ENCODE assay signal across 8 cellular contexts in the genomic region with DNA sequence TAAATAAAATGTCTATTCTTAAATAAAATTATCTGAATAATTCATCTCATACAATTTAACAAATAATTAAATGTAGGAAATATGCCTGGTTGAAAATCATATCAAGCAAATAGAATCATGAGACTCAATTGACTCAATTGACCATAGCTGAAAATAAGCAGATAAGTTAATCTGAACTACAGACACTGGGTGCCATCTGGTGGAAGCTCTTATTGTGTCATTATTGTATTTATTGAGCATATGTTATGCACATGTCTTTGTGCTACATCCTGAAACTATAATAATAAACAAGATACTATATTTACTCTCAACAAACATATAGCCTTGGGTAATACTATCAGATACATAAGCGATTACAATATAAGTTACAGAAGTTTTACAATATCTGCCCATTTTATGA. TPM values are rescaled to one million over a fixed set of nuclear protein-coding genes. Genes with fewer than 3 reads are reported as not detected.
DNase-seq lines count a peak whose midpoint lies in the region; ATAC-seq, FAIRE-seq and TF ChIP-seq lines count a peak whose summit lies in the region.

No MANE protein-coding gene starts in this region.

- no peak overlapping the region for H3K4me3 Mint-ChIP-seq in activated naive CD4-positive, alpha-beta T cell treated with anti-CD3 and anti-CD28 coated beads for 36 hours

- H3K27ac Mint-ChIP-seq in activated naive CD4-positive, alpha-beta T cell treated with anti-CD3 and anti-CD28 coated beads for 36 hours = no peak overlapping the region

- no peaks in the 10 kb centered on the region for H3K4me1 ChIP-seq in upper lobe of right lung

- H3K27me3 ChIP-seq in upper lobe of right lung = no peaks in the 10 kb centered on the region

- peaks cover 5% of the 10 kb centered on the region for H3K9me3 Mint-ChIP-seq in activated naive CD4-positive, alpha-beta T cell treated with anti-CD3 and anti-CD28 coated beads for 36 hours

- H3K36me3 Mint-ChIP-seq in activated naive CD4-positive, alpha-beta T cell treated with anti-CD3 and anti-CD28 coated beads for 36 hours (ENCODE audit: low read depth) = no peaks in the 10 kb centered on the region

- H3K27me3 Mint-ChIP-seq in activated naive CD4-positive, alpha-beta T cell treated with anti-CD3 and anti-CD28 coated beads for 36 hours (ENCODE audit: low read depth) = no peaks in the 10 kb centered on the region

- intact Hi-C loops in upper lobe of right lung (cut with DNase I) = no loop called here
- intact Hi-C loops in activated naive CD4-positive, alpha-beta T cell treated with anti-CD3 and anti-CD28 coated beads for 36 hours (cut with micrococcal nuclease) = loop anchor here (5.0 kb wide), 1 partner anchor 1009 kb away; no protein-coding TSS in a partner anchor

- H3K4me3 ChIP-seq in GM12865 (ENCODE audit: low read depth, low read length) = no peak overlapping the region
- no peak overlapping the region for H3K4me3 ChIP-seq in upper lobe of right lung

- CTCF ChIA-PET in activated naive CD4-positive, alpha-beta T cell treated with anti-CD3 and anti-CD28 coated beads for 36 hours (lab: Charles Lee) = no interaction called here

- H3K27ac ChIP-seq in upper lobe of right lung = no peak overlapping the region

- H3K9me3 ChIP-seq in upper lobe of right lung = no peaks in the 10 kb centered on the region

- TF ChIP-seq CTCF in GM12865 (IDR thresholded peaks at IDR 0.05; ENCODE audit: insufficient read depth, low read depth, low read length, missing control alignments) (peak; percentile 17), upper lobe of right lung (IDR thresholded peaks at IDR 0.05) (no peak)

- no peaks in the 10 kb centered on the region for H3K36me3 ChIP-seq in upper lobe of right lung

- no peak for ATAC-seq in upper lobe of right lung

- FAIRE-seq in TTC549 (lab: Jason Lieb, UNC) = peak; percentile 98

- DNase-seq in GM12865 (ENCODE audit: low read depth) (peak; percentile 44), Kasumi-1 (lab: John Stamatoyannopoulos, UW) (peak; percentile 29 to 44), lung microvascular endothelial cell (ENCODE audit: low read depth in 2 of 2) (peak; percentile 17 to 26), nucleus accumbens (lab: John Stamatoyannopoulos, UW) (no peak), upper lobe of right lung (no peak)
- DNase-seq in stimulated activated naive CD4-positive, alpha-beta T cell (lab: John Stamatoyannopoulos, UW) = no peak
- DNase-seq in activated naive CD4-positive, alpha-beta T cell treated with anti-CD3 and anti-CD28 coated beads for 36 hours = no peak

- no peaks in the 10 kb centered on the region for H3K4me1 Mint-ChIP-seq in activated naive CD4-positive, alpha-beta T cell treated with anti-CD3 and anti-CD28 coated beads for 36 hours (ENCODE audit: low read depth)

RNA-seq across cellular contexts. Expression of a gene that starts 41.0 kb away (rescaled TPM):
- not detected in 2 replicates for total RNA-seq in lung microvascular endothelial cell
- total RNA-seq in upper lobe of right lung = 1.2 TPM
- total RNA-seq in activated naive CD4-positive, alpha-beta T cell treated with anti-CD3 and anti-CD28 coated beads for 36 hours = not detected

Comparison
In these comparisons a context has a peak if more than half of its experiments do, and no peak if none do; other contexts are left out.
1. DNase-seq: peak in GM12865 (single experiment), Kasumi-1 (2 of 2) and lung microvascular endothelial cell (2 of 2); none in stimulated activated naive CD4-positive, alpha-beta T cell (0 of 6), nucleus accumbens (0 of 56), upper lobe of right lung (single experiment) and activated naive CD4-positive, alpha-beta T cell treated with anti-CD3 and anti-CD28 coated beads for 36 hours (single experiment).